In the genomic region with DNA sequence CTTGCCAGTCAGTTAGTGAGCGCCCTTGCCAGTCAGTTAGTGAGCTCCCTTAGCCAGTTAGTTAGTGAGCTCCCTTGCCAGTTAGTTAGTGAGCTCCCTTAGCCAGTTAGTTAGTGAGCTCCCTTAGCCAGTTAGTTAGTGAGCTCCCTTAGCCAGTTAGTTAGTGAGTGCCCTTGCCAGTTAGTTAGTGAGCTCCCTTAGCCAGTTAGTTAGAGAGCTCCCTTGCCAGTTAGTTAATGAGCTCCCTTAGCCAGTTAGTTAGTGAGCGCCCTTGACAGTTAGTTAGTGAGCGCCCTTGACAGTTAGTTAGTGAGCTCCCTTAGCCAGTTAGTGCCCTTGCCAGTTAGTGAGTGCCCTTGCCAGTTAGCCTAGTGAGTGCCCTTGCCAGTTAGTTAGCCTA, we compare ENCODE assay signal across 5 cellular contexts. TPM values are rescaled to one million over a fixed set of nuclear protein-coding genes. Genes with fewer than 3 reads are reported as not detected.
A peak's percentile ranks its signal among the peaks of the same experiment; 100 is the strongest.
DNase-seq lines count a peak whose midpoint lies in the region; ATAC-seq, FAIRE-seq and TF ChIP-seq lines count a peak whose summit lies in the region.
"Not testable (repeated sequence)": the region's sequence is repeated elsewhere in the genome, so short reads cannot be mapped to it uniquely, and the experiment has no call there.

No MANE protein-coding gene starts in this region.

- not testable (repeated sequence) for TF ChIP-seq POLR2A in K562 (conservative IDR thresholded peaks at IDR 0.05)

- H3K9me1 ChIP-seq in K562 (ENCODE audit: control insufficient read depth, insufficient read depth, low read length), result not testable (repeated sequence)

- not testable (repeated sequence) for ATAC-seq in K562, heart right ventricle

- not testable (repeated sequence) for H3K9ac ChIP-seq in K562 (ENCODE audit: insufficient read depth in 1 of 2, low read depth in 2 of 2, low read length in 2 of 2); liver (ENCODE audit: low read depth in 1 of 2, low read length in 2 of 2)

- not testable (repeated sequence) for H3K27me3 ChIP-seq in K562 (ENCODE audit: control insufficient read depth in 2 of 2, insufficient read depth in 2 of 2, low read length in 2 of 2); heart right ventricle; right atrium auricular region; liver (ENCODE audit: control insufficient read depth in 4 of 4, insufficient read depth in 4 of 4, low read length in 3 of 4)

- peaks cover 64% of the 10 kb centered on the region for H3K36me3 ChIP-seq in K562 (ENCODE audit: control insufficient read depth, insufficient read depth, low read length)
- peaks cover 0 to 40% (median 3%) of the 10 kb centered on the region in 9 donors for H3K36me3 ChIP-seq in heart right ventricle
- peaks cover 21% of the 10 kb centered on the region for H3K36me3 ChIP-seq in right atrium auricular region
- H3K36me3 ChIP-seq in liver (ENCODE audit: control insufficient read depth in 4 of 4, insufficient read depth in 3 of 4, low read depth in 1 of 4, low read length in 3 of 4), result peaks cover 6 to 22% (median 15%) of the 10 kb centered on the region in 4 donors

- not testable (repeated sequence) for H3K9me3 Mint-ChIP-seq in endothelial cell (ENCODE audit: unreplicated experiment)

- not testable (repeated sequence) for TF ChIP-seq CTCF in K562 (IDR thresholded peaks at IDR 0.05 in 2 of 3, conservative IDR thresholded peaks at IDR 0.05 in 1 of 3; ENCODE audit: insufficient read depth in 2 of 3, low read depth in 1 of 3, low read length in 3 of 3); endothelial cell (IDR thresholded peaks at IDR 0.05; ENCODE audit: unreplicated experiment); heart right ventricle (IDR thresholded peaks at IDR 0.05); right atrium auricular region (IDR thresholded peaks at IDR 0.05); liver (IDR thresholded peaks at IDR 0.05; ENCODE audit: low read depth, low read length, missing input control)

- intact Hi-C loops in K562 (cut with micrococcal nuclease); heart right ventricle (cut with DNase I): not testable (repeated sequence)

- POLR2A ChIA-PET in K562 (lab: Yijun Ruan, JAX), result interaction anchor here (0.7 to 1.5 kb wide), 3 partner anchors 9 to 47 kb away, joined by 3 to 4 read pairs (median 3); no protein-coding TSS in a partner anchor

- DNase-seq in K562 (ENCODE audit: extremely low read depth in 1 of 4, low spot score in 3 of 4); endothelial cell (ENCODE audit: low spot score); heart right ventricle; right atrium auricular region (ENCODE audit: low spot score): not testable (repeated sequence)

- CTCF ChIA-PET in K562 (lab: Yijun Ruan, JAX; ENCODE audit: low intra/inter-chr PET ratio), result not testable (repeated sequence)

- not testable (repeated sequence) for FAIRE-seq in K562 (lab: Jason Lieb, UNC)

- not testable (repeated sequence) for H3K4me3 ChIP-seq in K562; heart right ventricle; right atrium auricular region; liver (ENCODE audit: low read depth in 1 of 3, low read length in 3 of 3)

- not testable (repeated sequence) for H3K79me2 ChIP-seq in K562 (ENCODE audit: control insufficient read depth, insufficient read depth, low read length)

- H3K4me1 ChIP-seq in K562 (replicated peaks in 1 of 2; ENCODE audit: control insufficient read depth in 2 of 2, insufficient read depth in 2 of 2, low read length in 2 of 2); right atrium auricular region: not testable (repeated sequence)
- H3K4me1 ChIP-seq in heart right ventricle, result peaks cover 0 to 13% (median 4%) of the 10 kb centered on the region in 9 donors
- H3K4me1 ChIP-seq in liver (ENCODE audit: control insufficient read depth in 4 of 4, insufficient read depth in 4 of 4, low read length in 3 of 4), result peaks cover under 1 to 33% (median 16%) of the 10 kb centered on the region in 4 donors

- not testable (repeated sequence) for H3K27me3 Mint-ChIP-seq in endothelial cell (ENCODE audit: unreplicated experiment)

- not testable (repeated sequence) for H3K4me3 Mint-ChIP-seq in endothelial cell (ENCODE audit: unreplicated experiment)

- TF ChIP-seq RAD21 in K562 (CRISPR knock-in tag; conservative IDR thresholded peaks at IDR 0.05 in 1 of 2, IDR thresholded peaks at IDR 0.05 in 1 of 2); liver (IDR thresholded peaks at IDR 0.05): not testable (repeated sequence)

- in situ Hi-C loops in K562 (cut with MboI), result not testable (repeated sequence)

- BruUV-seq in K562 (replicated peaks; lab: Mats Ljungman, UMichigan), result not testable (repeated sequence)

- TF ChIP-seq EP300 in K562 (IDR thresholded peaks at IDR 0.05; ENCODE audit: low read length), result not testable (repeated sequence)

- not testable (repeated sequence) for H2AFZ ChIP-seq in K562 (ENCODE audit: low read depth, low read length)

- H3K4me2 ChIP-seq in K562 (ENCODE audit: insufficient read depth, low read length), result not testable (repeated sequence)

- WGBS in K562 (ENCODE audit: insufficient coverage, low coverage, missing lambda C conversion rate), result 97% methylated on average over 3 of the region's 3 CpGs
- WGBS in heart right ventricle, 2 donors, result 96 to 100% methylated on average over 3 of the region's 3 CpGs
- 97% methylated on average over 3 of the region's 3 CpGs for WGBS in liver

- not testable (repeated sequence) for H3K27ac ChIP-seq in K562 (ENCODE audit: extremely low read depth, low read depth, low read length)
- H3K27ac ChIP-seq in heart right ventricle (peak overlapping the region in 6 of 10 donors; percentile 43 to 79 (median 67)), right atrium auricular region (peak overlapping the region; percentile 69), liver (ENCODE audit: low read depth in 1 of 2, low read length in 2 of 2) (peak overlapping the region; percentile 19 to 53)

- H3K4me1 Mint-ChIP-seq in endothelial cell (ENCODE audit: unreplicated experiment), result not testable (repeated sequence)

- not testable (repeated sequence) for H3K9me3 ChIP-seq in K562 (replicated peaks; ENCODE audit: control insufficient read depth, insufficient read depth, low read depth, low read length); heart right ventricle; right atrium auricular region; liver (ENCODE audit: control insufficient read depth in 4 of 4, low read length in 3 of 4)

- not testable (repeated sequence) for H4K20me1 ChIP-seq in K562 (replicated peaks; ENCODE audit: control insufficient read depth, insufficient read depth, low read length)

- H3K27ac Mint-ChIP-seq in endothelial cell (ENCODE audit: unreplicated experiment), result peak overlapping the region; percentile 61

- peaks cover 24% of the 10 kb centered on the region for H3K36me3 Mint-ChIP-seq in endothelial cell (ENCODE audit: low read depth, unreplicated experiment)

RNA-seq across cellular contexts. Expression of a gene that starts 7.5 kb away (rescaled TPM):
- total RNA-seq in K562 (2011; cell fraction: chromatin; rRNA removed; ENCODE audit: low replicate concordance), result 19.3 and 34.7 TPM in 2 replicates
- total RNA-seq in K562 (2011; cell fraction: nucleolus; rRNA removed), result 30.4 and 31.9 TPM in 2 replicates
- 32.8 and 57.0 TPM in 2 replicates for total RNA-seq in K562 (2011; cell fraction: nucleoplasm; rRNA removed)
- total RNA-seq in K562 (2014; rRNA removed), result 66.1 and 70.9 TPM in 2 replicates
- 34.8 and 37.8 TPM in 2 replicates for total RNA-seq in K562 (2014; rRNA removed; fragmentation: Illumina TruSeq; extraction: Trizol)
- 39.8 and 41.0 TPM in 2 replicates for total RNA-seq in K562 (2015; rRNA removed; fragmentation: Illumina TruSeq; extraction: Trizol)
- total RNA-seq in K562 (2021), result 46.1 and 49.6 TPM in 2 replicates
- polyA plus RNA-seq in K562 (2011; rRNA removed), result 37.7 and 44.7 TPM in 2 replicates
- 48.9 and 69.8 TPM in 2 replicates for polyA plus RNA-seq in K562 (2011; cell fraction: cytosol; rRNA removed)
- polyA plus RNA-seq in K562 (2011; cell fraction: nucleus; rRNA removed), result 30.7 and 38.7 TPM in 2 replicates
- 43.7 and 55.0 TPM in 2 replicates for polyA plus RNA-seq in K562 (2012)
- polyA plus RNA-seq in K562 (2014; fragmentation: Illumina TruSeq; extraction: Trizol), result 43.1 and 52.3 TPM in 2 replicates
- polyA plus RNA-seq in K562 (2014; fragmentation: Nextera tagmentation; extraction: Ambion mirVana), result 1 to 10 TPM; 3.0 to 6.8 TPM
- 64.0 and 66.0 TPM in 2 replicates for polyA plus RNA-seq in K562 (2014; rRNA removed)
- polyA minus RNA-seq in K562 (2011; rRNA and poly(A)+ RNA removed), result 14.0 and 19.0 TPM in 2 replicates
- 12.7 and 15.9 TPM in 2 replicates for polyA minus RNA-seq in K562 (2011; cell fraction: cytosol; rRNA and poly(A)+ RNA removed)
- 7.6 and 10.8 TPM in 2 replicates for polyA minus RNA-seq in K562 (2011; cell fraction: nucleus; rRNA and poly(A)+ RNA removed)
- total RNA-seq in endothelial cell (ENCODE audit: unreplicated experiment), result 18.6 TPM
- 10 to 100 TPM; 29.0 to 75.6 (median 46.7) TPM for total RNA-seq in heart right ventricle
- polyA plus RNA-seq in heart right ventricle, result 10 to 100 TPM; 17.7 to 62.4 TPM
- total RNA-seq in right atrium auricular region, result 10 to 100 TPM; 43.0 to 65.7 TPM
- total RNA-seq in liver, result 100 to 1,000 TPM in 1 of 2 donors, 10 to 100 TPM in 1; 43.8 to 117 TPM
- 100 to 1,000 TPM; 153 to 259 TPM for polyA plus RNA-seq in liver

RNA-seq across cellular contexts. Expression of a gene that starts 7.7 kb away (rescaled TPM):
- 895 and 1,680 TPM in 2 replicates for total RNA-seq in K562 (2011; cell fraction: chromatin; rRNA removed; ENCODE audit: low replicate concordance)
- 685 and 695 TPM in 2 replicates for total RNA-seq in K562 (2011; cell fraction: nucleolus; rRNA removed)
- total RNA-seq in K562 (2011; cell fraction: nucleoplasm; rRNA removed), result 707 and 745 TPM in 2 replicates
- total RNA-seq in K562 (2014; rRNA removed) (83.6 and 86.3 TPM in 2 replicates), K562 (2014; rRNA removed; fragmentation: Illumina TruSeq; extraction: Trizol) (36.3 and 39.1 TPM in 2 replicates), K562 (2015; rRNA removed; fragmentation: Illumina TruSeq; extraction: Trizol) (42.2 and 42.3 TPM in 2 replicates), K562 (2021) (130 and 154 TPM in 2 replicates), endothelial cell (ENCODE audit: unreplicated experiment) (137 TPM), heart right ventricle (10 to 100 TPM in 4 of 10 donors, 1 to 10 TPM in 6; 6.8 to 22.8 (median 8.8) TPM), right atrium auricular region (10 to 100 TPM; 10.2 to 13.9 TPM), liver (10 to 100 TPM; 31.0 to 39.2 TPM)
- polyA plus RNA-seq in K562 (2011; rRNA removed) (49.6 and 81.7 TPM in 2 replicates), K562 (2014; fragmentation: Illumina TruSeq; extraction: Trizol) (64.2 and 65.6 TPM in 2 replicates), K562 (2014; fragmentation: Nextera tagmentation; extraction: Ambion mirVana) (1 to 10 TPM; 2.4 to 2.5 TPM), K562 (2014; rRNA removed) (90.6 and 126 TPM in 2 replicates), heart right ventricle (10 to 100 TPM; 11.2 to 25.8 TPM), liver (1 to 10 TPM; 7.6 to 8.4 TPM)
- 34.1 and 49.5 TPM in 2 replicates for polyA plus RNA-seq in K562 (2011; cell fraction: cytosol; rRNA removed)
- 471 and 640 TPM in 2 replicates for polyA plus RNA-seq in K562 (2011; cell fraction: nucleus; rRNA removed)
- 78.0 and 105 TPM in 2 replicates for polyA plus RNA-seq in K562 (2012)
- polyA minus RNA-seq in K562 (2011; rRNA and poly(A)+ RNA removed), result 94.9 and 115 TPM in 2 replicates
- polyA minus RNA-seq in K562 (2011; cell fraction: cytosol; rRNA and poly(A)+ RNA removed), result 123 and 159 TPM in 2 replicates
- polyA minus RNA-seq in K562 (2011; cell fraction: nucleus; rRNA and poly(A)+ RNA removed), result 317 and 354 TPM in 2 replicates

RNA-seq across cellular contexts. Expression of a gene that starts 15.8 kb away (rescaled TPM):
- total RNA-seq in K562 (2011; cell fraction: chromatin; rRNA removed; ENCODE audit: low replicate concordance), result 33.1 and 58.6 TPM in 2 replicates
- total RNA-seq in K562 (2011; cell fraction: nucleolus; rRNA removed), result 36.3 and 36.7 TPM in 2 replicates
- total RNA-seq in K562 (2011; cell fraction: nucleoplasm; rRNA removed), result 27.6 and 28.5 TPM in 2 replicates
- total RNA-seq in K562 (2014; rRNA removed), result 99.8 and 119 TPM in 2 replicates
- total RNA-seq in K562 (2014; rRNA removed; fragmentation: Illumina TruSeq; extraction: Trizol), result 56.8 and 69.5 TPM in 2 replicates
- 88.5 and 89.0 TPM in 2 replicates for total RNA-seq in K562 (2015; rRNA removed; fragmentation: Illumina TruSeq; extraction: Trizol)
- 121 and 125 TPM in 2 replicates for total RNA-seq in K562 (2021)
- polyA plus RNA-seq in K562 (2011; rRNA removed), result 49.1 and 49.2 TPM in 2 replicates
- 56.7 and 135 TPM in 2 replicates for polyA plus RNA-seq in K562 (2011; cell fraction: cytosol; rRNA removed)
- 20.9 and 37.2 TPM in 2 replicates for polyA plus RNA-seq in K562 (2011; cell fraction: nucleus; rRNA removed)
- 39.2 and 77.3 TPM in 2 replicates for polyA plus RNA-seq in K562 (2012)
- polyA plus RNA-seq in K562 (2014; fragmentation: Illumina TruSeq; extraction: Trizol), result 90.2 and 97.3 TPM in 2 replicates
- polyA plus RNA-seq in K562 (2014; fragmentation: Nextera tagmentation; extraction: Ambion mirVana), result 10 to 100 TPM in 1 of 2 experiments, 1 to 10 TPM in 1; 7.4 to 11.4 TPM
- polyA plus RNA-seq in K562 (2014; rRNA removed), result 60.7 and 78.9 TPM in 2 replicates
- 33.5 and 64.2 TPM in 2 replicates for polyA minus RNA-seq in K562 (2011; rRNA and poly(A)+ RNA removed)
- polyA minus RNA-seq in K562 (2011; cell fraction: cytosol; rRNA and poly(A)+ RNA removed), result 85.1 and 114 TPM in 2 replicates
- polyA minus RNA-seq in K562 (2011; cell fraction: nucleus; rRNA and poly(A)+ RNA removed), result 17.0 and 19.7 TPM in 2 replicates
- total RNA-seq in endothelial cell (ENCODE audit: unreplicated experiment), result 43.9 TPM
- 10 to 100 TPM; 22.7 to 37.6 (median 31.7) TPM for total RNA-seq in heart right ventricle
- polyA plus RNA-seq in heart right ventricle, result 10 to 100 TPM; 17.5 to 24.9 TPM
- total RNA-seq in right atrium auricular region, result 10 to 100 TPM; 12.8 to 20.0 TPM
- 10 to 100 TPM; 19.0 to 34.0 TPM for total RNA-seq in liver
- 10 to 100 TPM in 1 of 2 donors, 1 to 10 TPM in 1; 6.3 to 25.4 TPM for polyA plus RNA-seq in liver
